In the genomic region with DNA sequence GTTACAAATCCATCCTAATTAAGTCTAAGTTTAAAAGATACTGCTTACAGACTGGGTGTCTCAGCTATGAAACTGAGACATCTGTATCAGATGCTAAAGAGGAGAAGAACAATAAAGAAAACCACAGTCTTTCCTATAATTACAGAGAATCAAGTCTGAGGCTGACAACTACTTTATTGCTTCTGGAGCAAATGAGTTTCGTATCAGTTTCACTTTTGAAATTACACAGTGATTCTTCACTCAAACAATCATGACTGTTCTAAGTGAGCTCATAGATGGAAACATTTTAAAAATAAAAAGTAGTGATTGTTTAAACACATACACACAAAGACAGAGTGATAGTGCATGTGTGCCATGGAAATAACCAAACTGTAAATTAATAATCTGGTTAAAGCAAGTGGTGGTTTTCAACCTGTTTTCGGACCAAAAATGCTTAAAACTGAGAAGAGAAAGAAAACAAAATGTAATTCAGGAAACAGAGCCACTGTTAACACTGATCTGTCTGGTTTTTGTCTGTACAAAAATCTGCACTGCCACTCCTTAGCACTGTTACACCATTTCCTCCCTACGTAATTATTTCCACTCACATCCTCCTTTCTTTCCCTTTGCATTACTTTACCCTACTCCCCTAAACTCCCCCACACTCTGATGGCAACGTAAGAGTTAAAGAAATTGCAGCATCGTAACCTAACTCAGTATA, we compare ENCODE assay signal across 8 cellular contexts. TPM values are rescaled to one million over a fixed set of nuclear protein-coding genes. Genes with fewer than 3 reads are reported as not detected.
A peak's percentile ranks its signal among the peaks of the same experiment; 100 is the strongest.
DNase-seq lines count a peak whose midpoint lies in the region; ATAC-seq and TF ChIP-seq lines count a peak whose summit lies in the region.

No MANE protein-coding gene starts in this region.

- peak overlapping the region; percentile 60 for H3K4me3 ChIP-seq in rectal smooth muscle tissue (ENCODE audit: low read length)

- H3K4me3 Mint-ChIP-seq in activated B cell treated with CpG ODN at 0.5 μM for 24 hours = peak overlapping the region; percentile 69

- H3K4me1 Mint-ChIP-seq in activated B cell treated with CpG ODN at 0.5 μM for 24 hours = peaks cover 58% of the 10 kb centered on the region

- H3K27me3 Mint-ChIP-seq in activated B cell treated with CpG ODN at 0.5 μM for 24 hours = no peaks in the 10 kb centered on the region

- H3K9ac ChIP-seq in rectal smooth muscle tissue (ENCODE audit: low read length) = no peak overlapping the region

- peak; percentile 44 for DNase-seq in ELR (ENCODE audit: low read depth)
- peak; percentile 59 for DNase-seq in HT1080 (ENCODE audit: low read depth)
- no peak for DNase-seq in activated B cell treated with CpG ODN at 0.5 μM for 24 hours
- peak; percentile 57 for DNase-seq in foreskin melanocyte
- DNase-seq in cerebellum (ENCODE audit: low spot score) = no peak
- DNase-seq in NCI-H748 treated with DMSO at 0.1 percent for 48 hours (lab: John Stamatoyannopoulos, UW) = no peak

- intact Hi-C loops in activated B cell treated with CpG ODN at 0.5 μM for 24 hours (cut with micrococcal nuclease) = loop anchor here (1.0 to 10.0 kb wide), 5 partner anchors 13 to 624 kb away; a partner anchor contains a TSS

- peaks cover 2% of the 10 kb centered on the region for H3K36me3 ChIP-seq in rectal smooth muscle tissue (ENCODE audit: control insufficient read depth, insufficient read depth, low read length)

- TF ChIP-seq CTCF in activated B cell treated with CpG ODN at 0.5 μM for 24 hours (IDR thresholded peaks at IDR 0.05) = no peak

- peak; percentile 78 for ATAC-seq in GM21390 (IDR thresholded peaks at IDR 0.05; ENCODE audit: unreplicated experiment)
- peak; percentile 66 for ATAC-seq in activated B cell treated with CpG ODN at 0.5 μM for 24 hours (ENCODE audit: low read depth)

- no peaks in the 10 kb centered on the region for H3K27me3 ChIP-seq in rectal smooth muscle tissue (ENCODE audit: control insufficient read depth, insufficient read depth, low read length)

- H3K27ac ChIP-seq in rectal smooth muscle tissue (ENCODE audit: low read depth, low read length) = peak overlapping the region; percentile 72

- CTCF ChIA-PET in activated B cell treated with CpG ODN at 0.5 μM for 24 hours (lab: Charles Lee) = interaction anchor here (0.7 kb wide), 1 partner anchor 9 kb away, joined by 3 read pairs; no protein-coding TSS in a partner anchor

- H3K4me1 ChIP-seq in rectal smooth muscle tissue (ENCODE audit: control insufficient read depth, insufficient read depth, low read length) = peaks cover 7% of the 10 kb centered on the region

- POLR2A ChIA-PET in activated B cell treated with CpG ODN at 0.5 μM for 24 hours (lab: Charles Lee) = interaction anchor here (0.7 to 8.0 kb wide), 7 partner anchors 9 to 983 kb away, joined by 3 to 94 read pairs (median 5); a partner anchor contains a TSS

- H3K27ac Mint-ChIP-seq in activated B cell treated with CpG ODN at 0.5 μM for 24 hours = peak overlapping the region; percentile 87

- H3K9me3 Mint-ChIP-seq in activated B cell treated with CpG ODN at 0.5 μM for 24 hours = peaks cover 6% of the 10 kb centered on the region

- peaks cover 26% of the 10 kb centered on the region for H3K36me3 Mint-ChIP-seq in activated B cell treated with CpG ODN at 0.5 μM for 24 hours (ENCODE audit: low read depth)

RNA-seq across cellular contexts. Expression of a gene that starts 12.5 kb away (rescaled TPM):
- total RNA-seq in HT1080 (2014; rRNA removed; shearing (Covaris generic)) = 27.7 and 40.9 TPM in 2 replicates
- 29.6 and 40.0 TPM in 2 replicates for polyA plus RNA-seq in HT1080 (2015; cell fraction: cytosol; rRNA removed)
- 58.8 and 71.3 TPM in 2 replicates for polyA plus RNA-seq in HT1080 (2015; cell fraction: nucleus; rRNA removed)
- total RNA-seq in activated B cell treated with CpG ODN at 0.5 μM for 24 hours (44.8 and 45.9 TPM in 2 replicates), cerebellum (45.5 TPM)

RNA-seq across cellular contexts. Expression of a gene that starts 53.1 kb away (rescaled TPM):
- total RNA-seq in HT1080 (2014; rRNA removed; shearing (Covaris generic)) = not detected in 2 replicates
- not detected in 2 replicates for polyA plus RNA-seq in HT1080 (2015; cell fraction: cytosol; rRNA removed)
- not detected in 2 replicates for polyA plus RNA-seq in HT1080 (2015; cell fraction: nucleus; rRNA removed)
- total RNA-seq in activated B cell treated with CpG ODN at 0.5 μM for 24 hours (0.18 and 0.20 TPM in 2 replicates), cerebellum (0.27 TPM)

Comparison
In these comparisons a context has a peak if more than half of its experiments do, and no peak if none do; other contexts are left out.
1. DNase-seq: peak in ELR (single experiment), HT1080 (single experiment) and foreskin melanocyte (single experiment); none in activated B cell treated with CpG ODN at 0.5 μM for 24 hours (single experiment), cerebellum (single experiment) and NCI-H748 treated with DMSO at 0.1 percent for 48 hours (single experiment).